ENCODE assay signal across 2 cellular contexts in genomic region chr6:163897030-163897429, GRCh38.
A peak's percentile ranks its signal among the peaks of the same experiment; 100 is the strongest.
TF ChIP-seq lines count a peak whose summit lies in the region.

No MANE protein-coding gene starts in this region.

TF ChIP-seq in IMR-90, 13 proteins besides CTCF, POLR2A, EP300 and RAD21:
- TF ChIP-seq CEBPB (IDR thresholded peaks at IDR 0.05; ENCODE audit: low read depth, low read length) (no peak), MXI1 (IDR thresholded peaks at IDR 0.05; ENCODE audit: borderline replicate concordance, low read depth, low read length) (no peak), SMC3 (IDR thresholded peaks at IDR 0.05; ENCODE audit: low read depth, low read length) (no peak), FOS (IDR thresholded peaks at IDR 0.05; ENCODE audit: low read depth, low read length) (no peak)
- TF ChIP-seq, protein P1, sequence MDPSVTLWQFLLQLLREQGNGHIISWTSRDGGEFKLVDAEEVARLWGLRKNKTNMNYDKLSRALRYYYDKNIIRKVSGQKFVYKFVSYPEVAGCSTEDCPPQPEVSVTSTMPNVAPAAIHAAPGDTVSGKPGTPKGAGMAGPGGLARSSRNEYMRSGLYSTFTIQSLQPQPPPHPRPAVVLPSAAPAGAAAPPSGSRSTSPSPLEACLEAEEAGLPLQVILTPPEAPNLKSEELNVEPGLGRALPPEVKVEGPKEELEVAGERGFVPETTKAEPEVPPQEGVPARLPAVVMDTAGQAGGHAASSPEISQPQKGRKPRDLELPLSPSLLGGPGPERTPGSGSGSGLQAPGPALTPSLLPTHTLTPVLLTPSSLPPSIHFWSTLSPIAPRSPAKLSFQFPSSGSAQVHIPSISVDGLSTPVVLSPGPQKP (IDR thresholded peaks at IDR 0.05; ENCODE audit: borderline replicate concordance, low read depth, low read length), result no peak

TF ChIP-seq in H1, 55 proteins besides CTCF, POLR2A, EP300 and RAD21:
- TF ChIP-seq BACH1 (IDR thresholded peaks at IDR 0.05; ENCODE audit: low read length) (no peak), ATF2 (IDR thresholded peaks at IDR 0.05; ENCODE audit: low read length) (no peak), NRF1 (IDR thresholded peaks at IDR 0.05; ENCODE audit: low read depth, low read length) (no peak), EZH2 (IDR thresholded peaks at IDR 0.05; ENCODE audit: low read depth, low read length, severe bottlenecking) (no peak), KDM5A (IDR thresholded peaks at IDR 0.05; ENCODE audit: low read length) (no peak), SP2 (IDR thresholded peaks at IDR 0.05; ENCODE audit: low read length) (no peak), E2F6 (IDR thresholded peaks at IDR 0.05) (peak; percentile 16; the same call in 1 of the 2 replicates), RBBP5 (IDR thresholded peaks at IDR 0.05; ENCODE audit: borderline replicate concordance, low read depth, low read length) (no peak)
- TF ChIP-seq, protein P2, sequence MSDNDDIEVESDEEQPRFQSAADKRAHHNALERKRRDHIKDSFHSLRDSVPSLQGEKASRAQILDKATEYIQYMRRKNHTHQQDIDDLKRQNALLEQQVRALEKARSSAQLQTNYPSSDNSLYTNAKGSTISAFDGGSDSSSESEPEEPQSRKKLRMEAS (IDR thresholded peaks at IDR 0.05), result peak; percentile 6; the same call in 1 of the 2 replicates
